ENCODE assay signal across 10 cellular contexts in genomic region chr9:5436441-5436840, GRCh38. TPM values are rescaled to one million over a fixed set of nuclear protein-coding genes. Genes with fewer than 3 reads are reported as not detected.
DNase-seq lines count a peak whose midpoint lies in the region; ATAC-seq, FAIRE-seq and TF ChIP-seq lines count a peak whose summit lies in the region.
"Had no signal": no experiment of that assay in that cellular context is flagged by ENCODE, and none has a peak within 500 bp of the region (broad histone marks: within the 10 kb centered on the region; RNA-seq: fewer than 3 reads in every experiment).

No MANE protein-coding gene starts in this region.

- in situ Hi-C loops in HepG2 (cut with HindIII; ENCODE audit: extremely low pct_ligation_motif_present, low pct_unique_long_range_greater_than_20kb): loop anchor here (25.0 kb wide), 2 partner anchors 449 to 674 kb away; partner anchors contain the start of gene JAK2

- H3K9me3 Mint-ChIP-seq in activated naive CD8-positive, alpha-beta T cell (ENCODE audit: low read depth): no peaks in the 10 kb centered on the region

- H3K4me1 Mint-ChIP-seq in activated naive CD8-positive, alpha-beta T cell (ENCODE audit: low read depth): peaks cover 45% of the 10 kb centered on the region

- peak overlapping the region; percentile 99 for H3K27ac Mint-ChIP-seq in activated naive CD8-positive, alpha-beta T cell

- TF ChIP-seq POLR2A in HepG2 (IDR thresholded peaks at IDR 0.05; ENCODE audit: insufficient read depth in 1 of 2, low read depth in 2 of 2, low read length in 2 of 2) (no peak), right lobe of liver (IDR thresholded peaks at IDR 0.05) (no peak)

- H3K4me2 ChIP-seq in HepG2 (ENCODE audit: low read depth, low read length): peak overlapping the region; percentile 73

- H3K36me3 ChIP-seq in HepG2 (replicated peaks in 1 of 2; ENCODE audit: control insufficient read depth in 1 of 2, insufficient read depth in 2 of 2, low read length in 2 of 2): no peaks in the 10 kb centered on the region
- H3K36me3 ChIP-seq in right lobe of liver: no peaks in the 10 kb centered on the region
- no peaks in the 10 kb centered on the region for H3K36me3 ChIP-seq in upper lobe of right lung

- POLR2A ChIA-PET in HepG2 (lab: Yijun Ruan, JAX): interaction anchor here (1.9 kb wide), 1 partner anchor 14 kb away, joined by 17 read pairs; the partner anchor contains the start of gene CD274

- whole genome bisulfite sequencing in HepG2 (ENCODE audit: low lambda C conversion rate): 100% methylated on average over 2 of the region's 2 CpGs
- 92% methylated on average over 2 of the region's 2 CpGs for WGBS in right lobe of liver (ENCODE audit: insufficient coverage, low coverage, low lambda C conversion rate, missing lambda C conversion rate)

- H4K20me1 ChIP-seq in HepG2 (ENCODE audit: insufficient read depth, low read length): no peaks in the 10 kb centered on the region

- intact Hi-C loops in HepG2 (cut with micrococcal nuclease; ENCODE audit: unreplicated experiment) (loop anchor here (5.0 kb wide), 2 partner anchors 449 to 674 kb away; partner anchors contain the start of gene JAK2), right lobe of liver (cut with DNase I) (no loop called here), left colon (cut with DNase I, micrococcal nuclease) (no loop called here), upper lobe of right lung (cut with DNase I) (loop anchor here (10.0 kb wide), 1 partner anchor 682 kb away; no protein-coding TSS in a partner anchor)

- TF ChIP-seq CTCF in HepG2 (CRISPR knock-in tag; IDR thresholded peaks at IDR 0.05): no peak
- TF ChIP-seq CTCF in right lobe of liver (IDR thresholded peaks at IDR 0.05): no peak
- no peak for TF ChIP-seq CTCF in upper lobe of right lung (IDR thresholded peaks at IDR 0.05)

- FAIRE-seq in HepG2 (lab: Jason Lieb, UNC): no peak
- FAIRE-seq in RCC 7860 (lab: Jason Lieb, UNC): no peak

- H3K4me1 ChIP-seq in HepG2 (ENCODE audit: insufficient read depth, low read length): peaks cover 29% of the 10 kb centered on the region
- H3K4me1 ChIP-seq in right lobe of liver: peaks cover 0 to 13% (median 2%) of the 10 kb centered on the region in 4 donors
- peaks cover 15% of the 10 kb centered on the region for H3K4me1 ChIP-seq in upper lobe of right lung

- H3K9ac ChIP-seq in HepG2 (ENCODE audit: insufficient read depth, low read depth, low read length): peak overlapping the region; percentile 93

- H3K4me3 ChIP-seq in HepG2 (replicated peaks in 1 of 3; ENCODE audit: insufficient read depth in 1 of 3, low read depth in 2 of 3, low read length in 3 of 3): peak overlapping the region in 2 of 3 experiments; percentile 72 to 78; a peak in 2 of 6 replicates
- H3K4me3 ChIP-seq in right lobe of liver: no peak overlapping the region
- no peak overlapping the region for H3K4me3 ChIP-seq in upper lobe of right lung

- CTCF ChIA-PET in HepG2 (lab: Yijun Ruan, JAX; ENCODE audit: low intra/inter-chr PET ratio, low total read pairs): no interaction called here

- H3K27me3 ChIP-seq in HepG2 (ENCODE audit: control insufficient read depth in 1 of 2, insufficient read depth in 2 of 2, low read length in 2 of 2): no peaks in the 10 kb centered on the region; a peak in 1 of 5 replicates
- H3K27me3 ChIP-seq in right lobe of liver: no peaks in the 10 kb centered on the region
- no peaks in the 10 kb centered on the region for H3K27me3 ChIP-seq in upper lobe of right lung

- H3K79me2 ChIP-seq in HepG2 (ENCODE audit: insufficient read depth, low read length): no peaks in the 10 kb centered on the region

- peaks cover 3% of the 10 kb centered on the region for H3K36me3 Mint-ChIP-seq in activated naive CD8-positive, alpha-beta T cell

- no peak for TF ChIP-seq RAD21 in HepG2 (CRISPR knock-in tag; IDR thresholded peaks at IDR 0.05)

- H3K27ac ChIP-seq in HepG2 (ENCODE audit: extremely low read length, insufficient read depth, low read length): no peak overlapping the region
- no peak overlapping the region for H3K27ac ChIP-seq in right lobe of liver
- peak overlapping the region; percentile 97 for H3K27ac ChIP-seq in upper lobe of right lung

- ATAC-seq in HepG2: no peak
- ATAC-seq in right lobe of liver: no peak
- peak; percentile 71 for ATAC-seq in left colon
- no peak for ATAC-seq in upper lobe of right lung

- no peaks in the 10 kb centered on the region for H3K9me3 ChIP-seq in HepG2 (ENCODE audit: low read length)
- H3K9me3 ChIP-seq in right lobe of liver: no peaks in the 10 kb centered on the region
- H3K9me3 ChIP-seq in upper lobe of right lung: no peaks in the 10 kb centered on the region
- H3K9me3 ChIP-seq: neutrophil had no signal

- DNase-seq in HepG2 (ENCODE audit: low spot score) (no peak), right lobe of liver (no peak), left colon (peak in 1 of 2 donors; percentile 68), upper lobe of right lung (no peak), DMS 273 treated with DMSO at 0.1 percent for 48 hours (lab: John Stamatoyannopoulos, UW) (no peak), HK-2 (ENCODE audit: unreplicated experiment) (no peak), RCC 7860 (ENCODE audit: low spot score) (no peak)
- DNase-seq: stimulated activated naive CD4-positive, alpha-beta T cell had no signal

- BruUV-seq in HepG2 (replicated peaks; lab: Mats Ljungman, UMichigan): no TSS peak

- TF ChIP-seq EP300 in HepG2 (IDR thresholded peaks at IDR 0.05; ENCODE audit: low read depth in 2 of 2, low read length in 2 of 2): no peak
- TF ChIP-seq EP300 in HepG2 (CRISPR knock-in tag; IDR thresholded peaks at IDR 0.05; ENCODE audit: borderline replicate concordance): no peak

- no peaks in the 10 kb centered on the region for H3K27me3 Mint-ChIP-seq in activated naive CD8-positive, alpha-beta T cell

- H2AFZ ChIP-seq in HepG2 (ENCODE audit: low read length): no peak overlapping the region

- H3K4me3 Mint-ChIP-seq in activated naive CD8-positive, alpha-beta T cell: peak overlapping the region; percentile 97

TF ChIP-seq in HepG2, 621 proteins besides CTCF, POLR2A, EP300 and RAD21 (continues in another document):
- TF ChIP-seq GPN1 (CRISPR knock-in tag; IDR thresholded peaks at IDR 0.05; ENCODE audit: borderline replicate concordance): no peak

RNA-seq across cellular contexts. Expression of gene PLGRKT, which starts 1.3 kb away (rescaled TPM):
- total RNA-seq in HepG2 (2016; rRNA removed; fragmentation: Illumina TruSeq; extraction: Trizol) (15.8 and 20.2 TPM in 2 replicates), right lobe of liver (10 to 100 TPM in 4 of 6 experiments, 1 to 10 TPM in 2; 7.3 to 14.4 (median 11.4) TPM), left colon (10 to 100 TPM; 50.9 to 86.3 TPM), upper lobe of right lung (18.0 TPM)
- 12.4 and 12.7 TPM in 2 replicates for total RNA-seq in HepG2 (2016; cell fraction: cytosol; rRNA removed; fragmentation: Illumina TruSeq; extraction: Trizol; ENCODE audit: low read depth)
- 15.6 and 19.3 TPM in 2 replicates for total RNA-seq in HepG2 (2016; cell fraction: insoluble cytoplasmic fraction; rRNA removed; fragmentation: Illumina TruSeq; extraction: Trizol)
- 10.4 and 17.6 TPM in 2 replicates for total RNA-seq in HepG2 (2016; cell fraction: membrane; rRNA removed; fragmentation: Illumina TruSeq; extraction: Trizol)
- total RNA-seq in HepG2 (2016; cell fraction: nucleus; rRNA removed; fragmentation: Illumina TruSeq; extraction: Trizol): 9.1 and 9.3 TPM in 2 replicates
- polyA plus RNA-seq in HepG2 (2011; rRNA removed): 3.4 and 5.0 TPM in 2 replicates
- 3.1 and 4.3 TPM in 2 replicates for polyA plus RNA-seq in HepG2 (2011; cell fraction: cytosol; rRNA removed)
- 0.90 and 1.0 TPM in 2 replicates for polyA plus RNA-seq in HepG2 (2011; cell fraction: nucleus; rRNA removed)
- polyA plus RNA-seq in HepG2 (2012): 4.8 and 8.9 TPM in 2 replicates
- polyA plus RNA-seq in HepG2 (2016; cell fraction: cytosol; fragmentation: Illumina TruSeq; extraction: Trizol; ENCODE audit: low read depth): 13.6 and 21.5 TPM in 2 replicates
- 19.8 and 20.9 TPM in 2 replicates for polyA plus RNA-seq in HepG2 (2016; cell fraction: insoluble cytoplasmic fraction; fragmentation: Illumina TruSeq; extraction: Trizol; ENCODE audit: low read depth)
- polyA plus RNA-seq in HepG2 (2016; cell fraction: membrane; fragmentation: Illumina TruSeq; extraction: Trizol; ENCODE audit: low read depth): 8.7 and 14.3 TPM in 2 replicates
- 13.8 and 15.8 TPM in 2 replicates for polyA plus RNA-seq in HepG2 (2016; cell fraction: nucleus; fragmentation: Illumina TruSeq; extraction: Trizol; ENCODE audit: insufficient read depth, low read depth)
- 1.7 and 3.1 TPM in 2 replicates for polyA minus RNA-seq in HepG2 (2011; rRNA and poly(A)+ RNA removed; ENCODE audit: low replicate concordance)
- polyA minus RNA-seq in HepG2 (2011; cell fraction: cytosol; rRNA and poly(A)+ RNA removed): 2.5 and 4.3 TPM in 2 replicates
- polyA minus RNA-seq in HepG2 (2011; cell fraction: nucleus; rRNA and poly(A)+ RNA removed): 2.4 and 3.1 TPM in 2 replicates

RNA-seq across cellular contexts. Expression of gene CD274, which starts 13.9 kb away (rescaled TPM):
- total RNA-seq in HepG2 (2016; rRNA removed; fragmentation: Illumina TruSeq; extraction: Trizol) (0.49 TPM in 1 of 2 replicates, not detected in the other), right lobe of liver (1 to 10 TPM in 4 of 6 experiments, under 1 TPM in 2; 0.87 to 3.7 (median 1.5) TPM), left colon (1 to 10 TPM; 1.7 to 3.2 TPM), upper lobe of right lung (25.9 TPM)
- 0.53 TPM in 1 of 2 replicates, not detected in the other for total RNA-seq in HepG2 (2016; cell fraction: cytosol; rRNA removed; fragmentation: Illumina TruSeq; extraction: Trizol; ENCODE audit: low read depth)
- total RNA-seq in HepG2 (2016; cell fraction: insoluble cytoplasmic fraction; rRNA removed; fragmentation: Illumina TruSeq; extraction: Trizol): 0.52 TPM in 1 of 2 replicates, not detected in the other
- total RNA-seq in HepG2 (2016; cell fraction: membrane; rRNA removed; fragmentation: Illumina TruSeq; extraction: Trizol): not detected in 2 replicates
- not detected in 2 replicates for total RNA-seq in HepG2 (2016; cell fraction: nucleus; rRNA removed; fragmentation: Illumina TruSeq; extraction: Trizol)
- polyA plus RNA-seq in HepG2 (2011; rRNA removed): 0.07 and 0.17 TPM in 2 replicates
- 0.04 TPM in 1 of 2 replicates, not detected in the other for polyA plus RNA-seq in HepG2 (2011; cell fraction: cytosol; rRNA removed)
- polyA plus RNA-seq in HepG2 (2011; cell fraction: nucleus; rRNA removed): 0.05 and 0.24 TPM in 2 replicates
- polyA plus RNA-seq in HepG2 (2012): 0.33 TPM in 1 of 2 replicates, not detected in the other
- polyA plus RNA-seq in HepG2 (2016; cell fraction: cytosol; fragmentation: Illumina TruSeq; extraction: Trizol; ENCODE audit: low read depth): not detected in 2 replicates
- polyA plus RNA-seq in HepG2 (2016; cell fraction: insoluble cytoplasmic fraction; fragmentation: Illumina TruSeq; extraction: Trizol; ENCODE audit: low read depth): 0.69 TPM in 1 of 2 replicates, not detected in the other
- not detected in 2 replicates for polyA plus RNA-seq in HepG2 (2016; cell fraction: membrane; fragmentation: Illumina TruSeq; extraction: Trizol; ENCODE audit: low read depth)
- 1.1 TPM in 1 of 2 replicates, not detected in the other for polyA plus RNA-seq in HepG2 (2016; cell fraction: nucleus; fragmentation: Illumina TruSeq; extraction: Trizol; ENCODE audit: insufficient read depth, low read depth)
- 0.33 TPM in 1 of 2 replicates, not detected in the other for polyA minus RNA-seq in HepG2 (2011; rRNA and poly(A)+ RNA removed; ENCODE audit: low replicate concordance)
- not detected in 2 replicates for polyA minus RNA-seq in HepG2 (2011; cell fraction: cytosol; rRNA and poly(A)+ RNA removed)
- polyA minus RNA-seq in HepG2 (2011; cell fraction: nucleus; rRNA and poly(A)+ RNA removed): 0.13 TPM in 1 of 2 replicates, not detected in the other

Comparison
In these comparisons a context has a peak if more than half of its experiments do, and no peak if none do; other contexts are left out.
1. H3K4me3 ChIP-seq: peak in HepG2 (2 of 3); none in right lobe of liver (0 of 3) and upper lobe of right lung (single experiment).
2. intact Hi-C loops: an anchor here in HepG2 (5.0 kb wide) and upper lobe of right lung (10.0 kb wide); none called in right lobe of liver and left colon.